ENCODE assay signal across 17 cellular contexts in genomic region chr9:80144856-80145255, GRCh38.
DNase-seq lines count a peak whose midpoint lies in the region; ATAC-seq and TF ChIP-seq lines count a peak whose summit lies in the region.
"Had no signal": no experiment of that assay in that cellular context is flagged by ENCODE, and none has a peak within 500 bp of the region (broad histone marks: within the 10 kb centered on the region; RNA-seq: fewer than 3 reads in every experiment).

No MANE protein-coding gene starts in this region.

- no peak overlapping the region for H2AFZ ChIP-seq in osteoblast (ENCODE audit: low read length)

- H3K27me3 ChIP-seq in osteoblast (ENCODE audit: insufficient read depth, low read length): no peaks in the 10 kb centered on the region
- H3K27me3 ChIP-seq in right cardiac atrium (ENCODE audit: control insufficient read depth, insufficient read depth): no peaks in the 10 kb centered on the region

- H4K20me1 ChIP-seq in osteoblast (ENCODE audit: insufficient read depth, low read length): no peaks in the 10 kb centered on the region

- intact Hi-C loops in right cardiac atrium (cut with DNase I): no loop called here

- ATAC-seq in HG02852 (IDR thresholded peaks at IDR 0.05; ENCODE audit: unreplicated experiment) (no peak), right cardiac atrium (no peak)
- ATAC-seq: A549, HCT116 had no signal

- H3K27ac ChIP-seq in osteoblast (ENCODE audit: low read depth, low read length) (no peak overlapping the region), right cardiac atrium (ENCODE audit: low read length) (no peak overlapping the region)
- H3K27ac ChIP-seq: 22Rv1, A549, C4-2B had no signal

- no peak for TF ChIP-seq CTCF in LNCaP clone FGC (IDR thresholded peaks at IDR 0.05; ENCODE audit: control insufficient read depth, extremely low read depth, insufficient read depth)
- TF ChIP-seq CTCF in astrocyte of the spinal cord (IDR thresholded peaks at IDR 0.05; ENCODE audit: low read depth, low read length): no peak
- no peak for TF ChIP-seq CTCF in osteoblast (IDR thresholded peaks at IDR 0.05; ENCODE audit: extremely low read depth, low read depth, low read length)

- no peaks in the 10 kb centered on the region for H3K36me3 ChIP-seq in osteoblast (ENCODE audit: insufficient read depth, low read length)

- H3K4me1 ChIP-seq in osteoblast (ENCODE audit: insufficient read depth, low read length): no peaks in the 10 kb centered on the region
- H3K4me1 ChIP-seq in right cardiac atrium (ENCODE audit: control insufficient read depth, insufficient read depth, low read length): no peaks in the 10 kb centered on the region
- H3K4me1 ChIP-seq: A549 had no signal

- no peak overlapping the region for H3K4me2 ChIP-seq in osteoblast (ENCODE audit: insufficient read depth, low read length)
- H3K4me2 ChIP-seq: A549 had no signal

- H3K79me2 ChIP-seq in osteoblast (ENCODE audit: insufficient read depth, low read length): no peaks in the 10 kb centered on the region

- 80% methylated on average over 2 of the region's 2 CpGs for WGBS in right cardiac atrium

- H3K4me3 ChIP-seq in LNCaP clone FGC (ENCODE audit: low read depth, low read length): no peak overlapping the region
- no peak overlapping the region for H3K4me3 ChIP-seq in astrocyte of the spinal cord (ENCODE audit: low read depth, low read length)
- H3K4me3 ChIP-seq in osteoblast (ENCODE audit: insufficient read depth, low read length): no peak overlapping the region
- H3K4me3 ChIP-seq in right cardiac atrium (ENCODE audit: low read length): no peak overlapping the region
- H3K4me3 ChIP-seq: A549 had no signal

- in situ Hi-C loops in astrocyte of the spinal cord (cut with HindIII; ENCODE audit: low sequenced_read_pairs): no loop called here

- peak; percentile 20 for DNase-seq in Daoy (ENCODE audit: low read depth)
- DNase-seq in LNCaP clone FGC (ENCODE audit: low read depth): peak; percentile 41
- DNase-seq in astrocyte of the spinal cord (ENCODE audit: low read depth, low spot score): peak; percentile 8
- peak; percentile 17 for DNase-seq in osteoblast (ENCODE audit: insufficient read length, low spot score, missing footprints)
- DNase-seq in H4 (ENCODE audit: low spot score): no peak
- no peak for DNase-seq in NCI-H510A treated with DMSO at 0.1 percent for 48 hours (lab: John Stamatoyannopoulos, UW)
- DNase-seq in right cardiac atrium: no peak
- DNase-seq: AML-193; CD4-positive, alpha-beta T cell; DMS153; DMS79; HFFc6 had no signal

- H3K9me3 ChIP-seq in osteoblast (ENCODE audit: low read depth, low read length) (peaks cover under 1% of the 10 kb centered on the region), right cardiac atrium (ENCODE audit: control insufficient read depth, low read length) (no peaks in the 10 kb centered on the region)
- H3K9me3 ChIP-seq: A549 had no signal

Comparison
In these comparisons a context has a peak if more than half of its experiments do, and no peak if none do; other contexts are left out.
1. DNase-seq: peak in Daoy (single experiment), LNCaP clone FGC (single experiment), astrocyte of the spinal cord (single experiment) and osteoblast (single experiment); none in H4 (single experiment), NCI-H510A treated with DMSO at 0.1 percent for 48 hours (single experiment) and right cardiac atrium (0 of 3).